28 cellular contexts compared by ENCODE assay signal in the genomic region with DNA sequence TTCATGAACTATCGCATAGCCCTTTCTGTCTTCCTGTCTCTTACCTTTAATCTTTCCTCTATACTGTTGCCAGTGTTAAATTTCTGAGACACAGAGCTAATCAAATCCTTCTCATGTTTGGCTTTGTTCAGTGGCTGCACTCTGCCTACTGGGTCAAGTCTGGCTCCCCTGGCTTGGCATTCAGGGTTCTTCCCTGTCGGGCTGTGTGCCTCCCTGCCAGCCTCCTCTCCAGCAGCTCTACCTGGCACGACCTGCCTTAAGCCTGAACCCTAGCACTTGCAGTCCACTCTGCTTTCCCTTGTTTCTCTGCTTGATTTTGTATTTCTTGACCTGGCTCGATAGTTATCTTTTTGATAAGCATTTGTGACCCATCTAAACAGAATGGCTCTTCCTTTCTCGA. TPM values are rescaled to one million over a fixed set of nuclear protein-coding genes. Genes with fewer than 3 reads are reported as not detected.
"Had no signal": no experiment of that assay in that cellular context is flagged by ENCODE, and none has a peak within 500 bp of the region (broad histone marks: within the 10 kb centered on the region; RNA-seq: fewer than 3 reads in every experiment).

No MANE protein-coding gene starts in this region.

- H3K4me3 Mint-ChIP-seq: dendritic cell treated with granulocyte-macrophage colony-stimulating factor and Interleukin-4, amounts not matched to agents 40 ng/mL and 50 ng/mL, for 4 days; immature natural killer cell; naive thymus-derived CD8-positive, alpha-beta T cell; nephron progenitor cell; stimulated activated effector memory CD8-positive, alpha-beta T cell treated with anti-CD3 and anti-CD28 coated beads, Interleukin-12 subunit alpha, Interleukin-12 subunit beta, amount 100 ng/mL, for 72 hours had no signal

- H3K9me3 ChIP-seq: colonic mucosa, esophagus squamous epithelium, lower lobe of right lung, prostate gland, right atrium auricular region, sigmoid colon, stomach, thyroid gland, vagina had no signal

- ATAC-seq: left colon; left ventricle myocardium superior; naive thymus-derived CD8-positive, alpha-beta T cell; stimulated activated effector memory CD8-positive, alpha-beta T cell treated with anti-CD3 and anti-CD28 coated beads, Interleukin-12 subunit alpha, Interleukin-12 subunit beta, amount 100 ng/mL, for 72 hours had no signal

- H3K27ac ChIP-seq: colonic mucosa, esophagus squamous epithelium, lower lobe of right lung, prostate gland, right atrium auricular region, sigmoid colon, stomach, thyroid gland, vagina had no signal

- DNase-seq: colonic mucosa; effector memory CD4-positive, alpha-beta T cell; erythroblast; esophagus squamous epithelium; foreskin melanocyte; hypothalamus; immature natural killer cell; islet precursor cell; kidney glomerular epithelial cell; left colon; left ventricle myocardium superior; lower lobe of right lung; naive thymus-derived CD8-positive, alpha-beta T cell; nephron progenitor cell; nucleus accumbens; sigmoid colon; stimulated activated CD4-positive, alpha-beta T cell treated with anti-CD3 and anti-CD28 coated beads, Interleukin-2, amount 100 ng/mL, for 24 hours; stimulated activated CD4-positive, alpha-beta T cell treated with anti-CD3 and anti-CD28 coated beads, Interleukin-4, amount 100 ng/mL, for 24 hours; stimulated activated naive CD4-positive, alpha-beta T cell treated with Interleukin-2 at 50 U/mL for 16 hours; stomach; thyroid gland; trophoblast cell had no signal

- H3K4me3 ChIP-seq: colonic mucosa, esophagus squamous epithelium, lower lobe of right lung, prostate gland, right atrium auricular region, sigmoid colon, stomach, thyroid gland, vagina had no signal

- H3K27me3 Mint-ChIP-seq: dendritic cell treated with granulocyte-macrophage colony-stimulating factor and Interleukin-4, amounts not matched to agents 40 ng/mL and 50 ng/mL, for 4 days; naive thymus-derived CD8-positive, alpha-beta T cell had no signal

- H3K36me3 ChIP-seq: colonic mucosa, prostate gland, right atrium auricular region, thyroid gland, vagina had no signal

- H3K4me1 ChIP-seq: colonic mucosa, esophagus squamous epithelium, lower lobe of right lung, prostate gland, right atrium auricular region, sigmoid colon, thyroid gland, vagina had no signal

- H3K9me3 Mint-ChIP-seq: dendritic cell treated with granulocyte-macrophage colony-stimulating factor and Interleukin-4, amounts not matched to agents 40 ng/mL and 50 ng/mL, for 4 days; immature natural killer cell; naive thymus-derived CD8-positive, alpha-beta T cell; nephron progenitor cell; stimulated activated effector memory CD8-positive, alpha-beta T cell treated with anti-CD3 and anti-CD28 coated beads, Interleukin-12 subunit alpha, Interleukin-12 subunit beta, amount 100 ng/mL, for 72 hours had no signal

- H3K27me3 ChIP-seq: colonic mucosa, right atrium auricular region, sigmoid colon, stomach, thyroid gland, vagina had no signal

- H3K27ac Mint-ChIP-seq: dendritic cell treated with granulocyte-macrophage colony-stimulating factor and Interleukin-4, amounts not matched to agents 40 ng/mL and 50 ng/mL, for 4 days; nephron progenitor cell; stimulated activated effector memory CD8-positive, alpha-beta T cell treated with anti-CD3 and anti-CD28 coated beads, Interleukin-12 subunit alpha, Interleukin-12 subunit beta, amount 100 ng/mL, for 72 hours had no signal

- H3K4me1 Mint-ChIP-seq: stimulated activated effector memory CD8-positive, alpha-beta T cell treated with anti-CD3 and anti-CD28 coated beads, Interleukin-12 subunit alpha, Interleukin-12 subunit beta, amount 100 ng/mL, for 72 hours had no signal

RNA-seq across cellular contexts. Expression of a gene that starts 26.2 kb away (rescaled TPM):
- total RNA-seq: esophagus squamous epithelium, left ventricle myocardium superior, osteocyte had no signal
